ENCODE assay signal across 15 cellular contexts in genomic region chr15:69489101-69489571, GRCh38. TPM values are rescaled to one million over a fixed set of nuclear protein-coding genes. Genes with fewer than 3 reads are reported as not detected.
DNase-seq lines count a peak whose midpoint lies in the region; ATAC-seq and TF ChIP-seq lines count a peak whose summit lies in the region.
"Had no signal": no experiment of that assay in that cellular context is flagged by ENCODE, and none has a peak within 500 bp of the region (broad histone marks: within the 10 kb centered on the region; RNA-seq: fewer than 3 reads in every experiment).

No MANE protein-coding gene starts in this region.

- peaks cover 19% of the 10 kb centered on the region for H3K27me3 Mint-ChIP-seq in Calu3 (ENCODE audit: unreplicated experiment)

- H3K9me3 ChIP-seq in mesodermal cell (ENCODE audit: control insufficient read depth, low read length) (peaks cover 5% of the 10 kb centered on the region), uterus (no peaks in the 10 kb centered on the region)

- DNase-seq in Right ventricle myocardium superior (no peak), cardiac septum (ENCODE audit: low spot score) (no peak), epidermal melanocyte (ENCODE audit: insufficient read length, low spot score) (peak; percentile 91), uterus (no peak), Calu3 (no peak)
- no peak for DNase-seq in stimulated activated CD8-positive, alpha-beta memory T cell treated with anti-CD3 and anti-CD28 coated beads, Interleukin-4, amount 100 ng/mL, for 48 hours
- DNase-seq: activated CD8-positive, alpha-beta T cell treated with anti-CD3 and anti-CD28 coated beads, Interleukin-2, amount 10 ng/mL, durations not matched to agents 7 days and 5 days; dorsolateral prefrontal cortex; foreskin fibroblast; KG1; NCI-H1436; NCI-H446 treated with DMSO at 0.1 percent for 48 hours had no signal

- H3K4me3 Mint-ChIP-seq in Calu3 (ENCODE audit: low read depth, unreplicated experiment) = no peak overlapping the region
- H3K4me3 Mint-ChIP-seq: activated CD8-positive, alpha-beta T cell treated with anti-CD3 and anti-CD28 coated beads, Interleukin-2, amount 10 ng/mL, durations not matched to agents 7 days and 5 days had no signal

- CTCF ChIA-PET in Calu3 (lab: Charles Lee) = no interaction called here

- WGBS in mesodermal cell (ENCODE audit: insufficient coverage in 2 of 2), 2 experiments = 97% methylated on average over 3 of the region's 3 CpGs; no CpG with 5 or more reads in 1 of the 2 experiments

- peaks cover 4% of the 10 kb centered on the region for H3K36me3 Mint-ChIP-seq in Calu3 (ENCODE audit: insufficient read depth, unreplicated experiment)

- no peak overlapping the region for H3K27ac Mint-ChIP-seq in Calu3 (ENCODE audit: unreplicated experiment)
- H3K27ac Mint-ChIP-seq: activated CD8-positive, alpha-beta T cell treated with anti-CD3 and anti-CD28 coated beads, Interleukin-2, amount 10 ng/mL, durations not matched to agents 7 days and 5 days; activated T-helper 2 cell treated with anti-CD3 and anti-CD28 coated beads, Interferon-gamma antibody, Interleukin-2, Interleukin-4, amounts not matched to agents 10 μg/mL and 5 μg/mL and 100 μg/mL, durations not matched to agents 14 hours and 24 hours and 36 hours had no signal

- peak overlapping the region; percentile 24 for H3K27ac ChIP-seq in mesodermal cell (ENCODE audit: low read depth, low read length, severe bottlenecking)
- peak overlapping the region; percentile 53 to 81 for H3K27ac ChIP-seq in uterus

- no TSS peak for BruUV-seq in Calu3 (replicated peaks; lab: Mats Ljungman, UMichigan)

- no peak for TF ChIP-seq CTCF in uterus (IDR thresholded peaks at IDR 0.05)
- no peak for TF ChIP-seq CTCF in Calu3 (IDR thresholded peaks at IDR 0.05; ENCODE audit: unreplicated experiment)

- H3K4me3 ChIP-seq in mesodermal cell (ENCODE audit: extremely low read depth, insufficient read depth, low read length, poor library complexity, severe bottlenecking) (no peak overlapping the region), uterus (no peak overlapping the region)
- H3K4me3 ChIP-seq: dorsolateral prefrontal cortex had no signal

- H3K4me1 ChIP-seq in mesodermal cell (ENCODE audit: control insufficient read depth, insufficient read depth, low read length, poor library complexity, severe bottlenecking) = no peaks in the 10 kb centered on the region
- H3K4me1 ChIP-seq in uterus = peaks cover 5 to 8% of the 10 kb centered on the region in 2 donors

- H3K27me3 ChIP-seq in uterus = no peaks in the 10 kb centered on the region
- H3K27me3 ChIP-seq: dorsolateral prefrontal cortex had no signal

- peak; percentile 63 for ATAC-seq in Right ventricle myocardium superior (ENCODE audit: poor library complexity)
- ATAC-seq in HG02642 (IDR thresholded peaks at IDR 0.05; ENCODE audit: poor library complexity, unreplicated experiment) = no peak
- ATAC-seq: activated CD8-positive, alpha-beta T cell treated with anti-CD3 and anti-CD28 coated beads, Interleukin-2, amount 10 ng/mL, durations not matched to agents 7 days and 5 days had no signal

- no peaks in the 10 kb centered on the region for H3K9me3 Mint-ChIP-seq in Calu3 (ENCODE audit: low read depth, unreplicated experiment)

- intact Hi-C loops in Right ventricle myocardium superior (cut with DNase I) = no loop called here
- intact Hi-C loops in cardiac septum (cut with DNase I) = no loop called here
- intact Hi-C loops in uterus (cut with DNase I; ENCODE audit: low total_unique reads) = no loop called here
- intact Hi-C loops in Calu3 (cut with micrococcal nuclease; ENCODE audit: unreplicated experiment) = no loop called here

- TF ChIP-seq POLR2A in uterus (IDR thresholded peaks at IDR 0.05) = no peak

- H3K36me3 ChIP-seq in mesodermal cell (ENCODE audit: control insufficient read depth, insufficient read depth, low read length) (no peaks in the 10 kb centered on the region), uterus (no peaks in the 10 kb centered on the region)

- H3K4me1 Mint-ChIP-seq in Calu3 (ENCODE audit: low read depth, unreplicated experiment) = no peaks in the 10 kb centered on the region

RNA-seq across cellular contexts. Expression of gene RPLP1, which starts 36.5 kb away (rescaled TPM):
- total RNA-seq in Right ventricle myocardium superior (1,108 TPM), cardiac septum (1,178 TPM), uterus (1,000 to 10,000 TPM in 3 of 4 donors, 10 to 100 TPM in 1; 61.5 to 2,786 (median 1,440) TPM), Calu3 (2022) (1,386 and 1,535 TPM in 2 replicates)
- polyA plus RNA-seq in mesodermal cell (2013, experiment 1 of 2) = 2,692 TPM
- 2,615 TPM for polyA plus RNA-seq in mesodermal cell (2013, experiment 2 of 2)
